9 cellular contexts compared by ENCODE assay signal in the genomic region with DNA sequence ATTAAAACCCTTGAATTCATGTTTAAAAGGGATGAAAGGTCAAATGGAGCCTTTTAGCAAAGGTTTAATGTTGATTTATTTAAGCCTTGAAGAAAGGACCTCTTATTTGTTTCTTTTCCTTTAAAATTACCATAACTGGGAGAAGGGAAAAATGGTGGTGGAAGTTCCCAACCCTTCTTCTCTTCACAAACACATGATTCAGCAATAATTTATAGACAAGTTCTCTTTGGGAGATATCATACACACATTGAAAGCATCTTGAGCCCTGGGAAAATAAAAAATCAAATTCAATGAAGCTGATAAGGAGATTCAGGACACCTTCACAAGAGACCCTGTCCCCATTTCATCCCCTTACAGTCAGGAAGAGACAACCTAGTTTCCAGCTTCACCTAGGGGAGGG. TPM values are rescaled to one million over a fixed set of nuclear protein-coding genes. Genes with fewer than 3 reads are reported as not detected.
"Had no signal": no experiment of that assay in that cellular context is flagged by ENCODE, and none has a peak within 500 bp of the region (broad histone marks: within the 10 kb centered on the region; RNA-seq: fewer than 3 reads in every experiment).

No MANE protein-coding gene starts in this region.

- FAIRE-seq: G401.6, GM12878, GM12891, GM12892, GM18507, GM19239 had no signal

- DNase-seq: GDM1, GF-D8 had no signal

- H3K4me3 ChIP-seq: GM12878 had no signal

- ATAC-seq: GM12878 had no signal

RNA-seq across cellular contexts. Expression of a gene that starts 8.9 kb away (rescaled TPM):
- total RNA-seq: G401, GM12878 had no signal
- polyA plus RNA-seq: GM12878 had no signal
